In the genomic region with DNA sequence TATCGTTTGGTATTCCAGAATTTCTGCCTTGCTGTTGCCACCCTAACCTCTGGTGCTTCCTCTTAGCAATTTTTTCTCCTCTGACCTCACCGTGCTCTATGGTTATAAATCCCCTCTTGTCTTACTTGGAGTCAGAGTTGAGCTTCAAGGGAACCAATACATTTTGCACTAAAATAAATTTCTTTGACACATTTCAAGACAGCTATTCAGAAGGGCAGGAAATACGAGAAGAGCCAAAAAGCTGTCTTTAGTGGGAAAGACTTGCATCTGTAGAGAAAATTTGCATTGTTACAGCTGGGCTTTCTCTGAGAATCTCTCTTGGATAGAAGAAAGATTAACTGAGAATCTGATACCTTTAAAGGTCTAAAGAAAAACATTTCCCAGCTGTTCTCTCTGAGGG, we compare ENCODE assay signal across 28 cellular contexts. TPM values are rescaled to one million over a fixed set of nuclear protein-coding genes. Genes with fewer than 3 reads are reported as not detected.
A peak's percentile ranks its signal among the peaks of the same experiment; 100 is the strongest.
DNase-seq lines count a peak whose midpoint lies in the region; ATAC-seq and TF ChIP-seq lines count a peak whose summit lies in the region.
"Had no signal": no experiment of that assay in that cellular context is flagged by ENCODE, and none has a peak within 500 bp of the region (broad histone marks: within the 10 kb centered on the region; RNA-seq: fewer than 3 reads in every experiment).

No MANE protein-coding gene starts in this region.

- DNase-seq in AG04450 (ENCODE audit: low read depth, low spot score) (no peak), WTC11 (ENCODE audit: low spot score) (no peak), fibroblast of the aortic adventitia (ENCODE audit: low read depth) (peak; percentile 56), kidney glomerular epithelial cell (lab: John Stamatoyannopoulos, UW) (no peak)
- DNase-seq: ACHN; activated CD4-positive, alpha-beta T cell treated with anti-CD3 and anti-CD28 coated beads for 48 hours; amygdala; colonic mucosa; effector memory CD8-positive, alpha-beta T cell; islet precursor cell; naive B cell; NCI-H2107; NCI-H446 treated with DMSO at 0.1 percent for 48 hours; NCI-H774; SIG-M5; sigmoid colon; stimulated activated CD4-positive, alpha-beta T cell treated with anti-CD3 and anti-CD28 coated beads, Interleukin-15, amount 100 ng/mL, for 24 hours; stimulated activated CD4-positive, alpha-beta T cell treated with anti-CD3 and anti-CD28 coated beads, Interleukin-4, amount 100 ng/mL, for 4 hours; T-helper 9 cell; WERI-Rb-1 had no signal

- ATAC-seq in WTC11 (no peak), HG02938 (IDR thresholded peaks at IDR 0.05; ENCODE audit: unreplicated experiment) (no peak), HG03354 (IDR thresholded peaks at IDR 0.05; ENCODE audit: poor library complexity, severe bottlenecking, unreplicated experiment) (no peak)
- ATAC-seq: activated T-helper 17 cell treated with anti-CD3 and anti-CD28 coated beads, Interleukin-2, amount 50 U/mL, for 72 hours; effector memory CD8-positive, alpha-beta T cell had no signal

- H3K9me3 ChIP-seq in AG04450 (ENCODE audit: control insufficient read depth, insufficient read depth, low read length) (no peaks in the 10 kb centered on the region), skeletal muscle tissue (ENCODE audit: control insufficient read depth in 3 of 3, low read length in 3 of 3) (no peaks in the 10 kb centered on the region)
- H3K9me3 ChIP-seq: colonic mucosa, HAP-1, heart left ventricle, sigmoid colon had no signal

- H3K27me3 ChIP-seq in AG04450 (ENCODE audit: control insufficient read depth, insufficient read depth, low read length) = no peaks in the 10 kb centered on the region
- no peaks in the 10 kb centered on the region for H3K27me3 ChIP-seq in skeletal muscle tissue (ENCODE audit: control insufficient read depth in 3 of 3, insufficient read depth in 3 of 3, low read length in 3 of 3)
- H3K27me3 ChIP-seq: colonic mucosa, foreskin keratinocyte, heart left ventricle, sigmoid colon had no signal

- H3K27ac Mint-ChIP-seq in WTC11 = peak overlapping the region; percentile 91
- H3K27ac Mint-ChIP-seq: activated naive CD4-positive, alpha-beta T cell treated with anti-CD3 and anti-CD28 coated beads, Interleukin-2, amount 50 U/mL, for 24 hours; activated T-helper 17 cell treated with anti-CD3 and anti-CD28 coated beads, Interleukin-2, amount 50 U/mL, for 72 hours; effector memory CD8-positive, alpha-beta T cell; naive B cell had no signal

- no peaks in the 10 kb centered on the region for H3K36me3 ChIP-seq in skeletal muscle tissue (ENCODE audit: control insufficient read depth in 3 of 3, insufficient read depth in 3 of 3, low read length in 3 of 3)
- H3K36me3 ChIP-seq: colonic mucosa, HAP-1, heart left ventricle, sigmoid colon, WERI-Rb-1 had no signal

- TF ChIP-seq CTCF in AG04450 (IDR thresholded peaks at IDR 0.05; ENCODE audit: low read depth, low read length) = no peak
- TF ChIP-seq CTCF in WTC11 (IDR thresholded peaks at IDR 0.05) = no peak
- no peak for TF ChIP-seq CTCF in fibroblast of the aortic adventitia (IDR thresholded peaks at IDR 0.05; ENCODE audit: insufficient read depth, low read length)

- CTCF ChIA-PET in AG04450 (lab: Charles Lee) (no interaction called here), WTC11 (lab: Charles Lee) (interaction anchor here (1.3 kb wide), 1 partner anchor 168 kb away, joined by 4 read pairs; no protein-coding TSS in a partner anchor)

- peaks cover 38% of the 10 kb centered on the region for H3K4me1 Mint-ChIP-seq in WTC11
- H3K4me1 Mint-ChIP-seq: activated naive CD4-positive, alpha-beta T cell treated with anti-CD3 and anti-CD28 coated beads, Interleukin-2, amount 50 U/mL, for 24 hours; activated T-helper 17 cell treated with anti-CD3 and anti-CD28 coated beads, Interleukin-2, amount 50 U/mL, for 72 hours; naive B cell had no signal

- H3K9me3 Mint-ChIP-seq in WTC11 = peaks cover 18% of the 10 kb centered on the region
- H3K9me3 Mint-ChIP-seq: activated naive CD4-positive, alpha-beta T cell treated with anti-CD3 and anti-CD28 coated beads, Interleukin-2, amount 50 U/mL, for 24 hours; activated T-helper 17 cell treated with anti-CD3 and anti-CD28 coated beads, Interleukin-2, amount 50 U/mL, for 72 hours; naive B cell had no signal

- POLR2A ChIA-PET in AG04450 (lab: Yijun Ruan, JAX) = no interaction called here
- POLR2A ChIA-PET in WTC11 (lab: Charles Lee) = no interaction called here

- no peak overlapping the region for H3K9ac ChIP-seq in skeletal muscle tissue (ENCODE audit: low read depth in 1 of 3, low read length in 3 of 3)

- H3K4me3 ChIP-seq in AG04450 (ENCODE audit: low read depth, low read length) (no peak overlapping the region), fibroblast of the aortic adventitia (ENCODE audit: low read depth, low read length) (no peak overlapping the region), skeletal muscle tissue (ENCODE audit: low read length in 3 of 3) (no peak overlapping the region)
- H3K4me3 ChIP-seq: colonic mucosa, HAP-1, heart left ventricle, sigmoid colon had no signal

- H3K27ac ChIP-seq in AG04450 (ENCODE audit: low read depth, low read length) (peak overlapping the region; percentile 52), skeletal muscle tissue (ENCODE audit: low read depth, low read length) (peak overlapping the region; percentile 5)
- H3K27ac ChIP-seq: colonic mucosa, foreskin keratinocyte, WERI-Rb-1 had no signal

- 0 out of 2 replicates have a peak, but pooled peaks cover 2% of the 10 kb centered on the region for H3K36me3 Mint-ChIP-seq in WTC11
- H3K36me3 Mint-ChIP-seq: activated naive CD4-positive, alpha-beta T cell treated with anti-CD3 and anti-CD28 coated beads, Interleukin-2, amount 50 U/mL, for 24 hours; naive B cell had no signal

- H3K4me1 ChIP-seq in skeletal muscle tissue (ENCODE audit: control insufficient read depth in 3 of 3, insufficient read depth in 3 of 3, low read length in 3 of 3) = peaks cover 18 to 27% (median 23%) of the 10 kb centered on the region in 3 donors
- H3K4me1 ChIP-seq: HAP-1 had no signal

- H3K27me3 Mint-ChIP-seq in WTC11 (ENCODE audit: low read depth) = no peaks in the 10 kb centered on the region
- H3K27me3 Mint-ChIP-seq: activated T-helper 17 cell treated with anti-CD3 and anti-CD28 coated beads, Interleukin-2, amount 50 U/mL, for 72 hours; naive B cell had no signal

- no peak overlapping the region for H3K4me3 Mint-ChIP-seq in WTC11
- H3K4me3 Mint-ChIP-seq: activated naive CD4-positive, alpha-beta T cell treated with anti-CD3 and anti-CD28 coated beads, Interleukin-2, amount 50 U/mL, for 24 hours; activated T-helper 17 cell treated with anti-CD3 and anti-CD28 coated beads, Interleukin-2, amount 50 U/mL, for 72 hours; effector memory CD8-positive, alpha-beta T cell; naive B cell had no signal

TF ChIP-seq in WTC11, 78 proteins besides CTCF, POLR2A, EP300 and RAD21 (continues in another document):
- TF ChIP-seq ZNF219 (CRISPR knock-in tag; IDR thresholded peaks at IDR 0.05; ENCODE audit: borderline replicate concordance) (no peak), GTF2I (CRISPR knock-in tag; conservative IDR thresholded peaks at IDR 0.05) (no peak), TP53 (CRISPR knock-in tag; IDR thresholded peaks at IDR 0.05) (no peak), NFE2L1 (CRISPR knock-in tag; IDR thresholded peaks at IDR 0.05) (no peak), SOX15 (CRISPR knock-in tag; IDR thresholded peaks at IDR 0.05) (no peak), TCF7 (CRISPR knock-in tag; IDR thresholded peaks at IDR 0.05; ENCODE audit: low read depth) (no peak)
- TF ChIP-seq, protein P1, sequence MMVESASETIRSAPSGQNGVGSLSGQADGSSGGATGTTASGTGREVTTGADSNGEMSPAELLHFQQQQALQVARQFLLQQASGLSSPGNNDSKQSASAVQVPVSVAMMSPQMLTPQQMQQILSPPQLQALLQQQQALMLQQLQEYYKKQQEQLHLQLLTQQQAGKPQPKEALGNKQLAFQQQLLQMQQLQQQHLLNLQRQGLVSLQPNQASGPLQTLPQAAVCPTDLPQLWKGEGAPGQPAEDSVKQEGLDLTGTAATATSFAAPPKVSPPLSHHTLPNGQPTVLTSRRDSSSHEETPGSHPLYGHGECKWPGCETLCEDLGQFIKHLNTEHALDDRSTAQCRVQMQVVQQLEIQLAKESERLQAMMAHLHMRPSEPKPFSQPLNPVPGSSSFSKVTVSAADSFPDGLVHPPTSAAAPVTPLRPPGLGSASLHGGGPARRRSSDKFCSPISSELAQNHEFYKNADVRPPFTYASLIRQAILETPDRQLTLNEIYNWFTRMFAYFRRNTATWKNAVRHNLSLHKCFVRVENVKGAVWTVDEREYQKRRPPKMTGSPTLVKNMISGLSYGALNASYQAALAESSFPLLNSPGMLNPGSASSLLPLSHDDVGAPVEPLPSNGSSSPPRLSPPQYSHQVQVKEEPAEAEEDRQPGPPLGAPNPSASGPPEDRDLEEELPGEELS (CRISPR knock-in tag; IDR thresholded peaks at IDR 0.05) = no peak
- TF ChIP-seq, protein P2, sequence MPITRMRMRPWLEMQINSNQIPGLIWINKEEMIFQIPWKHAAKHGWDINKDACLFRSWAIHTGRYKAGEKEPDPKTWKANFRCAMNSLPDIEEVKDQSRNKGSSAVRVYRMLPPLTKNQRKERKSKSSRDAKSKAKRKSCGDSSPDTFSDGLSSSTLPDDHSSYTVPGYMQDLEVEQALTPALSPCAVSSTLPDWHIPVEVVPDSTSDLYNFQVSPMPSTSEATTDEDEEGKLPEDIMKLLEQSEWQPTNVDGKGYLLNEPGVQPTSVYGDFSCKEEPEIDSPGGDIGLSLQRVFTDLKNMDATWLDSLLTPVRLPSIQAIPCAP (CRISPR knock-in tag; IDR thresholded peaks at IDR 0.05) = no peak

RNA-seq across cellular contexts. Expression of a gene that starts 14.5 kb away (rescaled TPM):
- 8.2 and 16.3 TPM in 2 replicates for polyA plus RNA-seq in AG04450 (2011; rRNA removed)
- polyA minus RNA-seq in AG04450 (2011; rRNA and poly(A)+ RNA removed) = 4.1 and 4.9 TPM in 2 replicates
- total RNA-seq in WTC11 (2021) (1.1 to 1.3 TPM (median 1.2 TPM) in 3 replicates), fibroblast of the aortic adventitia (ENCODE audit: low replicate concordance) (48.2 and 376 TPM in 2 replicates), skeletal muscle tissue (4.2 TPM)
- total RNA-seq: activated T-helper 17 cell treated with anti-CD3 and anti-CD28 coated beads, Interleukin-2, amount 50 U/mL, for 72 hours had no signal

RNA-seq across cellular contexts. Expression of a gene that starts 54.9 kb away (rescaled TPM):
- polyA plus RNA-seq in AG04450 (2011; rRNA removed) = 114 and 125 TPM in 2 replicates
- polyA minus RNA-seq in AG04450 (2011; rRNA and poly(A)+ RNA removed) = 46.3 and 49.1 TPM in 2 replicates
- total RNA-seq in WTC11 (2021) = 3.9 to 4.3 TPM (median 4.1 TPM) in 3 replicates
- total RNA-seq in fibroblast of the aortic adventitia (ENCODE audit: low replicate concordance) = 116 and 355 TPM in 2 replicates
- total RNA-seq in skeletal muscle tissue = 9.9 TPM

Comparison
In these comparisons a context has a peak if more than half of its experiments do, and no peak if none do; other contexts are left out.
1. RNA of a gene that starts 54.9 kb away (total RNA-seq): 116 to 355 TPM in fibroblast of the aortic adventitia; 9.9 TPM in skeletal muscle tissue (single experiment) and 3.9 to 4.3 TPM in WTC11; every median in the first group is over 10 times any median in the second.